In genomic region chr16:84672276-84673202, GRCh38 we compare ENCODE assay signal across 8 cellular contexts. TPM values are rescaled to one million over a fixed set of nuclear protein-coding genes. Genes with fewer than 3 reads are reported as not detected.
A peak's percentile ranks its signal among the peaks of the same experiment; 100 is the strongest.
DNase-seq lines count a peak whose midpoint lies in the region; ATAC-seq and TF ChIP-seq lines count a peak whose summit lies in the region.

No MANE protein-coding gene starts in this region.

- H3K9ac ChIP-seq in fibroblast of lung (ENCODE audit: insufficient read depth, low read length) (no peak overlapping the region), neural cell (ENCODE audit: low read length) (no peak overlapping the region)

- H3K36me3 Mint-ChIP-seq in activated T-cell treated with anti-CD3 and anti-CD28 coated beads, Interleukin-2, amount 50 U/mL, for 72 hours (ENCODE audit: insufficient read depth in 2 of 2) = no peaks in the 10 kb centered on the region

- no peaks in the 10 kb centered on the region for H3K27me3 Mint-ChIP-seq in activated T-cell treated with anti-CD3 and anti-CD28 coated beads, Interleukin-2, amount 50 U/mL, for 72 hours (ENCODE audit: low read depth)

- no peak overlapping the region for H3K27ac Mint-ChIP-seq in activated T-cell treated with anti-CD3 and anti-CD28 coated beads, Interleukin-2, amount 50 U/mL, for 72 hours

- no peak overlapping the region for H3K4me2 ChIP-seq in fibroblast of lung (ENCODE audit: extremely low read depth, insufficient read depth, low read length)
- no peak overlapping the region for H3K4me2 ChIP-seq in neural cell (ENCODE audit: low read length)

- H3K27me3 ChIP-seq in Peyer's patch = no peaks in the 10 kb centered on the region
- no peaks in the 10 kb centered on the region for H3K27me3 ChIP-seq in fibroblast of lung (ENCODE audit: control insufficient read depth, insufficient read depth, low read length)
- peaks cover 3% of the 10 kb centered on the region for H3K27me3 ChIP-seq in neural cell (ENCODE audit: insufficient read depth, low read depth, low read length)

- H4K20me1 ChIP-seq in fibroblast of lung (ENCODE audit: control insufficient read depth, extremely low read depth, insufficient read depth, low read length) = no peaks in the 10 kb centered on the region
- no peaks in the 10 kb centered on the region for H4K20me1 ChIP-seq in neural cell (ENCODE audit: insufficient read depth)

- no peak for TF ChIP-seq POLR2A in Peyer's patch (IDR thresholded peaks at IDR 0.05)

- no peaks in the 10 kb centered on the region for H3K79me2 ChIP-seq in fibroblast of lung (ENCODE audit: control insufficient read depth, insufficient read depth, low read length)
- no peaks in the 10 kb centered on the region for H3K79me2 ChIP-seq in neural cell (replicated peaks; ENCODE audit: insufficient read depth, low read length)

- no peak overlapping the region for H3K27ac ChIP-seq in Peyer's patch
- H3K27ac ChIP-seq in fibroblast of lung (ENCODE audit: insufficient read depth, low read length) = no peak overlapping the region
- H3K27ac ChIP-seq in neural cell (ENCODE audit: low read length) = no peak overlapping the region

- no peaks in the 10 kb centered on the region for H3K9me3 ChIP-seq in Peyer's patch
- H3K9me3 ChIP-seq in fibroblast of lung (ENCODE audit: control insufficient read depth, insufficient read depth, low read depth, low read length) = no peaks in the 10 kb centered on the region
- H3K9me3 ChIP-seq in neural cell (ENCODE audit: low read length) = no peaks in the 10 kb centered on the region

- H3K9me3 Mint-ChIP-seq in activated T-cell treated with anti-CD3 and anti-CD28 coated beads, Interleukin-2, amount 50 U/mL, for 72 hours = no peaks in the 10 kb centered on the region

- peak; percentile 87 to 92 (median 89) for TF ChIP-seq CTCF in Peyer's patch (IDR thresholded peaks at IDR 0.05)
- peak; percentile 81 to 93 for TF ChIP-seq CTCF in fibroblast of lung (conservative IDR thresholded peaks at IDR 0.05 in 1 of 2, IDR thresholded peaks at IDR 0.05 in 1 of 2; ENCODE audit: low read depth in 1 of 2, low read length in 2 of 2)
- peak; percentile 25 for TF ChIP-seq CTCF in neural cell (IDR thresholded peaks at IDR 0.05; ENCODE audit: poor library complexity, severe bottlenecking)

- no peak overlapping the region for H3K4me3 ChIP-seq in Peyer's patch
- H3K4me3 ChIP-seq in fibroblast of lung (replicated peaks in 1 of 4; ENCODE audit: control extremely low read depth in 1 of 4, insufficient read depth in 1 of 4, low read depth in 3 of 4, low read length in 4 of 4) = no peak overlapping the region
- H3K4me3 ChIP-seq in neural cell (ENCODE audit: low read length) = no peak overlapping the region

- H3K4me3 Mint-ChIP-seq in activated T-cell treated with anti-CD3 and anti-CD28 coated beads, Interleukin-2, amount 50 U/mL, for 72 hours = no peak overlapping the region

- no peak for TF ChIP-seq EP300 in neural cell (conservative IDR thresholded peaks at IDR 0.05; ENCODE audit: poor library complexity, severe bottlenecking)

- no peak for TF ChIP-seq RAD21 in neural cell (conservative IDR thresholded peaks at IDR 0.05)

- ATAC-seq in HG03342 (IDR thresholded peaks at IDR 0.05; ENCODE audit: unreplicated experiment) = peak; percentile 63
- ATAC-seq in activated T-cell treated with anti-CD3 and anti-CD28 coated beads, Interleukin-2, amount 50 U/mL, for 72 hours (replicated peaks in 1 of 2) = peak; percentile 84 to 86

- DNase-seq in ELR (ENCODE audit: low read depth) (peak; percentile 82), Peyer's patch (peak; percentile 75 to 92 (median 88)), fibroblast of lung (ENCODE audit: low read depth in 2 of 2) (peak; percentile 65 to 72), stromal cell of bone marrow (ENCODE audit: low read depth) (peak; percentile 37), NCI-H526 treated with DMSO at 0.1 percent for 48 hours (lab: John Stamatoyannopoulos, UW) (no peak)
- DNase-seq in activated T-cell treated with anti-CD3 and anti-CD28 coated beads, Interleukin-2, amount 50 U/mL, for 72 hours = peak; percentile 77 to 85

- H3F3A ChIP-seq in neural cell (ENCODE audit: insufficient read depth, low read length, poor library complexity, severe bottlenecking) = no peaks in the 10 kb centered on the region

- H2AFZ ChIP-seq in fibroblast of lung (ENCODE audit: low read length) = no peak overlapping the region
- no peak overlapping the region for H2AFZ ChIP-seq in neural cell (ENCODE audit: low read depth, low read length)

- peaks cover 14% of the 10 kb centered on the region for H3K4me1 Mint-ChIP-seq in activated T-cell treated with anti-CD3 and anti-CD28 coated beads, Interleukin-2, amount 50 U/mL, for 72 hours (ENCODE audit: low read depth)

- no peaks in the 10 kb centered on the region for H3K36me3 ChIP-seq in Peyer's patch
- H3K36me3 ChIP-seq in fibroblast of lung (ENCODE audit: control insufficient read depth, insufficient read depth, low read length) = no peaks in the 10 kb centered on the region
- no peaks in the 10 kb centered on the region for H3K36me3 ChIP-seq in neural cell (ENCODE audit: insufficient read depth, low read length)

- H3K9me2 ChIP-seq in neural cell (ENCODE audit: insufficient read depth, low read length) = no peaks in the 10 kb centered on the region

- H3K4me1 ChIP-seq in Peyer's patch = no peaks in the 10 kb centered on the region
- H3K4me1 ChIP-seq in fibroblast of lung (ENCODE audit: control insufficient read depth, extremely low read depth, insufficient read depth, low read length) = no peaks in the 10 kb centered on the region

TF ChIP-seq in neural cell, 6 proteins besides CTCF, POLR2A, EP300 and RAD21:
- TF ChIP-seq SMC3 (conservative IDR thresholded peaks at IDR 0.05; ENCODE audit: poor library complexity) (no peak), POLR2AphosphoS5 (IDR thresholded peaks at IDR 0.05) (no peak)
TF ChIP-seq in neural cell: peak in this region for 0.

RNA-seq across cellular contexts. Expression of gene KLHL36, which starts 24.2 kb away (rescaled TPM):
- 10 to 100 TPM; 57.8 to 81.4 (median 74.4) TPM for total RNA-seq in Peyer's patch
- total RNA-seq in activated T-cell treated with anti-CD3 and anti-CD28 coated beads, Interleukin-2, amount 50 U/mL, for 72 hours = 10 to 100 TPM; 64.2 to 69.5 TPM
- total RNA-seq in fibroblast of lung = 71.9 and 83.1 TPM in 2 replicates
- 26.6 and 29.7 TPM in 2 replicates for polyA plus RNA-seq in fibroblast of lung
- polyA plus RNA-seq in fibroblast of lung (2012) = 26.5 and 26.7 TPM in 2 replicates
- polyA minus RNA-seq in fibroblast of lung (ENCODE audit: low replicate concordance) = 65.6 and 66.2 TPM in 2 replicates
- polyA plus RNA-seq in neural cell = 43.8 and 53.9 TPM in 2 replicates
- 78.7 and 86.4 TPM in 2 replicates for polyA minus RNA-seq in neural cell

RNA-seq across cellular contexts. Expression of gene USP10, which starts 27.3 kb away (rescaled TPM):
- total RNA-seq in Peyer's patch = 10 to 100 TPM; 48.0 to 85.5 (median 59.9) TPM
- 100 to 1,000 TPM; 103 to 117 TPM for total RNA-seq in activated T-cell treated with anti-CD3 and anti-CD28 coated beads, Interleukin-2, amount 50 U/mL, for 72 hours
- 31.8 and 48.6 TPM in 2 replicates for total RNA-seq in fibroblast of lung
- 59.1 and 70.2 TPM in 2 replicates for polyA plus RNA-seq in fibroblast of lung
- polyA plus RNA-seq in fibroblast of lung (2012) = 62.9 and 68.5 TPM in 2 replicates
- 261 and 483 TPM in 2 replicates for polyA minus RNA-seq in fibroblast of lung (ENCODE audit: low replicate concordance)
- 32.9 and 48.9 TPM in 2 replicates for polyA plus RNA-seq in neural cell
- 77.4 and 89.1 TPM in 2 replicates for polyA minus RNA-seq in neural cell

RNA-seq across cellular contexts. Expression of gene COTL1, which starts 54.7 kb away (rescaled TPM):
- total RNA-seq in Peyer's patch (10 to 100 TPM; 29.6 to 84.2 (median 43.1) TPM), fibroblast of lung (64.5 and 103 TPM in 2 replicates)
- total RNA-seq in activated T-cell treated with anti-CD3 and anti-CD28 coated beads, Interleukin-2, amount 50 U/mL, for 72 hours = 100 to 1,000 TPM; 353 to 529 TPM
- polyA plus RNA-seq in fibroblast of lung (192 and 311 TPM in 2 replicates), neural cell (86.6 and 91.2 TPM in 2 replicates)
- polyA plus RNA-seq in fibroblast of lung (2012) = 351 and 505 TPM in 2 replicates
- polyA minus RNA-seq in fibroblast of lung (ENCODE audit: low replicate concordance) (310 and 386 TPM in 2 replicates), neural cell (70.0 and 73.5 TPM in 2 replicates)

Comparison
In these comparisons a context has a peak if more than half of its experiments do, and no peak if none do; other contexts are left out.
1. CTCF ChIP-seq: peak in every context shown above with its lines; median percentile 89 in Peyer's patch; 87 in fibroblast of lung; 25 in neural cell.